ENCODE assay signal across 13 cellular contexts in the genomic region with DNA sequence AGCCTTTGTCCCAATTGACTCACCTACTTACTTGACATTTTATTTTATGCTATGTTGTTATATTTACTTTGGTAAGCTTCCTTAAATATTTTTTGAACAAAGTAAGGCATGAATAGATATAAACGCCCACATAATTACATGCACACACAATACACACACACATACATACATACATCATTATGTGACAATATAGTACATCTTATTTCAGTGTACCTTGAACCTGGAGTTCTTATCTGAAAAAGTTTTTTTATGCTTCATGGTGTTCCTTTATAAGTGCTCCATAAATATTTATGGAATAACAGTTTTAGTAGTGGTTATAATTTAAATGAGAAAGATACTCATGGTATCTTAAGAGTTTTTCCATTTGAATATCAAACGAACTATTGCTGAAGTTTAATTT.
A peak's percentile ranks its signal among the peaks of the same experiment; 100 is the strongest.
DNase-seq lines count a peak whose midpoint lies in the region; ATAC-seq and TF ChIP-seq lines count a peak whose summit lies in the region.
"Had no signal": no experiment of that assay in that cellular context is flagged by ENCODE, and none has a peak within 500 bp of the region (broad histone marks: within the 10 kb centered on the region; RNA-seq: fewer than 3 reads in every experiment).

No MANE protein-coding gene starts in this region.

- POLR2A ChIA-PET in CD8-positive, alpha-beta memory T cell (lab: Charles Lee), result no interaction called here
- POLR2A ChIA-PET in OCI-LY7 (lab: Charles Lee), result interaction anchor here (0.6 to 0.9 kb wide), 3 partner anchors 15 to 536 kb away, joined by 3 to 4 read pairs (median 4); no protein-coding TSS in a partner anchor

- peaks cover 2 to 4% (median 3%) of the 10 kb centered on the region in 3 donors for H3K36me3 Mint-ChIP-seq in CD8-positive, alpha-beta memory T cell
- H3K36me3 Mint-ChIP-seq in mesothelial cell of epicardium, result no peaks in the 10 kb centered on the region

- H3K27ac Mint-ChIP-seq in CD8-positive, alpha-beta memory T cell, result no peak overlapping the region
- H3K27ac Mint-ChIP-seq in mesothelial cell of epicardium, result peak overlapping the region; percentile 25
- H3K27ac Mint-ChIP-seq: CD4-positive, alpha-beta memory T cell had no signal

- no peaks in the 10 kb centered on the region for H3K9me3 ChIP-seq in CD8-positive, alpha-beta memory T cell (ENCODE audit: low read length)
- H3K9me3 ChIP-seq in OCI-LY7 (ENCODE audit: low read length) (no peaks in the 10 kb centered on the region), right lobe of liver (no peaks in the 10 kb centered on the region)

- H3K4me2 ChIP-seq in OCI-LY7 (ENCODE audit: low read length), result no peak overlapping the region

- no TSS peak for BruUV-seq in OCI-LY7 (replicated peaks; lab: Mats Ljungman, UMichigan)

- H3K27me3 ChIP-seq in CD8-positive, alpha-beta memory T cell (ENCODE audit: insufficient read depth, low read length, poor library complexity, severe bottlenecking), result no peaks in the 10 kb centered on the region
- no peaks in the 10 kb centered on the region for H3K27me3 ChIP-seq in right lobe of liver

- intact Hi-C loops in OCI-LY7 (cut with micrococcal nuclease; ENCODE audit: unreplicated experiment) (no loop called here), right lobe of liver (cut with DNase I) (no loop called here)

- CTCF ChIA-PET in CD8-positive, alpha-beta memory T cell (lab: Charles Lee), result no interaction called here
- CTCF ChIA-PET in OCI-LY7 (lab: Charles Lee; ENCODE audit: unreplicated experiment), result no interaction called here

- no peak overlapping the region for H3K4me3 Mint-ChIP-seq in CD8-positive, alpha-beta memory T cell
- H3K4me3 Mint-ChIP-seq in mesothelial cell of epicardium, result no peak overlapping the region
- H3K4me3 Mint-ChIP-seq: CD4-positive, alpha-beta memory T cell had no signal

- no peaks in the 10 kb centered on the region for H3K4me1 Mint-ChIP-seq in CD8-positive, alpha-beta memory T cell
- H3K4me1 Mint-ChIP-seq in mesothelial cell of epicardium, result peaks cover 5% of the 10 kb centered on the region
- H3K4me1 Mint-ChIP-seq: CD4-positive, alpha-beta memory T cell had no signal

- no peak for DNase-seq in CD8-positive, alpha-beta memory T cell
- DNase-seq in OCI-LY7 (ENCODE audit: low spot score), result no peak
- no peak for DNase-seq in mesothelial cell of epicardium (ENCODE audit: low spot score in 2 of 2, unreplicated experiment in 2 of 2)
- no peak for DNase-seq in COLO829 (ENCODE audit: low spot score)
- DNase-seq in right lobe of liver, result no peak
- DNase-seq in D341Med (ENCODE audit: low spot score), result no peak
- DNase-seq: 8988T; C1 segment of cervical spinal cord; CD4-positive, alpha-beta memory T cell; DMS153; DND-41; GOT3; HCEC 1CT had no signal

- H3K27ac ChIP-seq in CD8-positive, alpha-beta memory T cell (ENCODE audit: low read depth, low read length), result peak overlapping the region; percentile 14
- H3K27ac ChIP-seq in OCI-LY7 (ENCODE audit: low read depth, low read length, poor library complexity, severe bottlenecking) (no peak overlapping the region), right lobe of liver (no peak overlapping the region)

- no peaks in the 10 kb centered on the region for H3K79me2 ChIP-seq in OCI-LY7 (ENCODE audit: insufficient read depth, low read depth, low read length)

- H3K4me1 ChIP-seq in CD8-positive, alpha-beta memory T cell (ENCODE audit: insufficient read depth, low read length), result no peaks in the 10 kb centered on the region
- H3K4me1 ChIP-seq in OCI-LY7 (ENCODE audit: insufficient read depth, low read length, poor library complexity, severe bottlenecking), result no peaks in the 10 kb centered on the region
- no peaks in the 10 kb centered on the region for H3K4me1 ChIP-seq in right lobe of liver

- no peaks in the 10 kb centered on the region for H3K9me2 ChIP-seq in OCI-LY7 (ENCODE audit: insufficient read depth, low read length)

- WGBS in right lobe of liver (ENCODE audit: insufficient coverage, low coverage, low lambda C conversion rate, missing lambda C conversion rate), result 43% methylated on average over 2 of the region's 2 CpGs

- no peak overlapping the region for H3K4me3 ChIP-seq in CD8-positive, alpha-beta memory T cell (ENCODE audit: low read length)
- no peak overlapping the region for H3K4me3 ChIP-seq in OCI-LY7 (ENCODE audit: low read depth, low read length, poor library complexity, severe bottlenecking)
- no peak overlapping the region for H3K4me3 ChIP-seq in right lobe of liver

- ATAC-seq in right lobe of liver, result no peak

- no peak for TF ChIP-seq CTCF in OCI-LY7 (conservative IDR thresholded peaks at IDR 0.05; ENCODE audit: low read length)
- no peak for TF ChIP-seq CTCF in mesothelial cell of epicardium (IDR thresholded peaks at IDR 0.05; ENCODE audit: unreplicated experiment)
- no peak for TF ChIP-seq CTCF in right lobe of liver (IDR thresholded peaks at IDR 0.05)

- no peaks in the 10 kb centered on the region for H3K9me3 Mint-ChIP-seq in CD8-positive, alpha-beta memory T cell
- H3K9me3 Mint-ChIP-seq in mesothelial cell of epicardium, result peaks cover 4% of the 10 kb centered on the region
- H3K9me3 Mint-ChIP-seq: CD4-positive, alpha-beta memory T cell had no signal

- no peaks in the 10 kb centered on the region for H3K36me3 ChIP-seq in CD8-positive, alpha-beta memory T cell (ENCODE audit: insufficient read depth, low read length)
- H3K36me3 ChIP-seq in OCI-LY7 (ENCODE audit: insufficient read depth, low read length), result no peaks in the 10 kb centered on the region
- H3K36me3 ChIP-seq in right lobe of liver, result no peaks in the 10 kb centered on the region

- H3K27me3 Mint-ChIP-seq in CD8-positive, alpha-beta memory T cell, result no peaks in the 10 kb centered on the region
- H3K27me3 Mint-ChIP-seq in mesothelial cell of epicardium (ENCODE audit: low read depth), result no peaks in the 10 kb centered on the region
- H3K27me3 Mint-ChIP-seq: CD4-positive, alpha-beta memory T cell had no signal

- H2AFZ ChIP-seq in OCI-LY7 (ENCODE audit: low read length), result 0 out of 2 replicates have a peak overlapping the region, but pooled peaks have one; percentile 28

- no peaks in the 10 kb centered on the region for H4K20me1 ChIP-seq in OCI-LY7 (ENCODE audit: insufficient read depth, low read length)

- TF ChIP-seq POLR2A in right lobe of liver (IDR thresholded peaks at IDR 0.05), result no peak
